In genomic region chr19:10295847-10296591, GRCh38 we compare ENCODE assay signal across 1 cellular context.
TF ChIP-seq lines count a peak whose summit lies in the region.

No MANE protein-coding gene starts in this region.

TF ChIP-seq in HepG2, 621 proteins besides CTCF, POLR2A, EP300 and RAD21 (continued from another document and continues in another):
- peak; percentile 70 for TF ChIP-seq ZSCAN21 (CRISPR knock-in tag; IDR thresholded peaks at IDR 0.05; ENCODE audit: borderline replicate concordance)
- TF ChIP-seq ZHX1 (CRISPR knock-in tag; IDR thresholded peaks at IDR 0.05; ENCODE audit: low read depth): no peak
- TF ChIP-seq MXD4 (CRISPR knock-in tag; IDR thresholded peaks at IDR 0.05): peak; percentile 42; the same call in 1 of the 2 replicates
- no peak for TF ChIP-seq MTA1 (CRISPR knock-in tag; IDR thresholded peaks at IDR 0.05; ENCODE audit: borderline replicate concordance)
- no peak for TF ChIP-seq FUBP1 (CRISPR knock-in tag; IDR thresholded peaks at IDR 0.05; ENCODE audit: borderline replicate concordance)
- TF ChIP-seq KDM3A (CRISPR knock-in tag; IDR thresholded peaks at IDR 0.05; ENCODE audit: low read depth): no peak
- peak; percentile 84; the same call in 1 of the 2 replicates for TF ChIP-seq KDM5B (CRISPR knock-in tag; IDR thresholded peaks at IDR 0.05; ENCODE audit: borderline replicate concordance)
- no peak for TF ChIP-seq STAG1 (CRISPR knock-in tag; IDR thresholded peaks at IDR 0.05)
- TF ChIP-seq PHF5A (CRISPR knock-in tag; IDR thresholded peaks at IDR 0.05; ENCODE audit: low read depth, unreplicated experiment): no peak
- TF ChIP-seq MTA3 (CRISPR knock-in tag; IDR thresholded peaks at IDR 0.05): no peak
- peak; percentile 94 for TF ChIP-seq MAX (IDR thresholded peaks at IDR 0.05)
- peak; percentile 91; the same call in 1 of the 2 replicates for TF ChIP-seq ZFYVE20 (CRISPR knock-in tag; IDR thresholded peaks at IDR 0.05; ENCODE audit: borderline replicate concordance, low read depth)
- TF ChIP-seq ZBTB3 (CRISPR knock-in tag; IDR thresholded peaks at IDR 0.05; ENCODE audit: borderline replicate concordance, low read depth): no peak
- no peak for TF ChIP-seq IKZF1 (IDR thresholded peaks at IDR 0.05)
- peak; percentile 36; the same call in 1 of the 2 replicates for TF ChIP-seq ZSCAN31 (CRISPR knock-in tag; IDR thresholded peaks at IDR 0.05; ENCODE audit: low read depth)
- TF ChIP-seq JUNB (CRISPR knock-in tag; IDR thresholded peaks at IDR 0.05; ENCODE audit: borderline replicate concordance): peak; percentile 33; the same call in 1 of the 2 replicates
- TF ChIP-seq TFDP1 (CRISPR knock-in tag; IDR thresholded peaks at IDR 0.05; ENCODE audit: borderline replicate concordance): peak; percentile 69; the same call in 1 of the 2 replicates
- no peak for TF ChIP-seq NR2F6 (IDR thresholded peaks at IDR 0.05)
- no peak for TF ChIP-seq NR2F6 (CRISPR knock-in tag; IDR thresholded peaks at IDR 0.05)
- no peak for TF ChIP-seq ELF3 (CRISPR knock-in tag; IDR thresholded peaks at IDR 0.05)
- TF ChIP-seq ZSCAN20 (CRISPR knock-in tag; IDR thresholded peaks at IDR 0.05; ENCODE audit: borderline replicate concordance): no peak
- TF ChIP-seq SNAI1 (CRISPR knock-in tag; IDR thresholded peaks at IDR 0.05; ENCODE audit: borderline replicate concordance): no peak
- TF ChIP-seq NFYB (CRISPR knock-in tag; IDR thresholded peaks at IDR 0.05): no peak
- TF ChIP-seq ZNF563 (CRISPR knock-in tag; IDR thresholded peaks at IDR 0.05): peak; percentile 73; the same call in 1 of the 2 replicates
- TF ChIP-seq ZNF329 (CRISPR knock-in tag; IDR thresholded peaks at IDR 0.05; ENCODE audit: low read depth): no peak
- TF ChIP-seq ZBTB2 (CRISPR knock-in tag; IDR thresholded peaks at IDR 0.05; ENCODE audit: low read depth): peak; percentile 77
- TF ChIP-seq RAD51 (IDR thresholded peaks at IDR 0.05; ENCODE audit: borderline replicate concordance): no peak
- TF ChIP-seq ETV6 (CRISPR knock-in tag; conservative IDR thresholded peaks at IDR 0.05): no peak
- 0 out of 2 replicates have a peak, but pooled peaks have one; percentile 50 for TF ChIP-seq ZNF784 (CRISPR knock-in tag; IDR thresholded peaks at IDR 0.05; ENCODE audit: borderline replicate concordance)
- no peak for TF ChIP-seq MIER2 (CRISPR knock-in tag; IDR thresholded peaks at IDR 0.05)
- TF ChIP-seq TEAD3 (CRISPR knock-in tag; optimal IDR thresholded peaks at IDR 0.05; ENCODE audit: borderline replicate concordance): no peak
- no peak for TF ChIP-seq HNRNPLL (IDR thresholded peaks at IDR 0.05; ENCODE audit: low read depth, low read length, poor library complexity, severe bottlenecking)
- no peak for TF ChIP-seq ZBTB46 (CRISPR knock-in tag; IDR thresholded peaks at IDR 0.05; ENCODE audit: borderline replicate concordance)
- TF ChIP-seq SKI (IDR thresholded peaks at IDR 0.05; ENCODE audit: partially characterized antibody): no peak
- TF ChIP-seq ZNF292 (CRISPR knock-in tag; IDR thresholded peaks at IDR 0.05; ENCODE audit: borderline replicate concordance, low read depth): no peak
- no peak for TF ChIP-seq ZNF101 (CRISPR knock-in tag; IDR thresholded peaks at IDR 0.05; ENCODE audit: borderline replicate concordance, low read depth)
- TF ChIP-seq PRMT3 (CRISPR knock-in tag; IDR thresholded peaks at IDR 0.05; ENCODE audit: borderline replicate concordance, low read depth): no peak
- no peak for TF ChIP-seq SMYD3 (CRISPR knock-in tag; IDR thresholded peaks at IDR 0.05)
- no peak for TF ChIP-seq MED13 (CRISPR knock-in tag; IDR thresholded peaks at IDR 0.05)
- no peak for TF ChIP-seq SMAD9 (CRISPR knock-in tag; IDR thresholded peaks at IDR 0.05)
- TF ChIP-seq ZNF7 (CRISPR knock-in tag; IDR thresholded peaks at IDR 0.05): no peak
- no peak for TF ChIP-seq FOXP4 (CRISPR knock-in tag; IDR thresholded peaks at IDR 0.05)
- TF ChIP-seq ZBTB8A (CRISPR knock-in tag; IDR thresholded peaks at IDR 0.05; ENCODE audit: borderline replicate concordance, low read depth): no peak
- TF ChIP-seq RXRB (CRISPR knock-in tag; IDR thresholded peaks at IDR 0.05; ENCODE audit: borderline replicate concordance): no peak
- TF ChIP-seq FOXM1 (CRISPR knock-in tag; IDR thresholded peaks at IDR 0.05): no peak
- TF ChIP-seq ZNF839 (CRISPR knock-in tag; IDR thresholded peaks at IDR 0.05; ENCODE audit: borderline replicate concordance): no peak
- no peak for TF ChIP-seq SOX13 (IDR thresholded peaks at IDR 0.05)
- no peak for TF ChIP-seq SOX13 (CRISPR knock-in tag; conservative IDR thresholded peaks at IDR 0.05 in 1 of 2, IDR thresholded peaks at IDR 0.05 in 1 of 2)
- TF ChIP-seq LCORL (IDR thresholded peaks at IDR 0.05): no peak
- no peak for TF ChIP-seq LCORL (CRISPR knock-in tag; IDR thresholded peaks at IDR 0.05)
- 0 out of 2 replicates have a peak, but pooled peaks have one; percentile 37 for TF ChIP-seq DNMT1 (CRISPR knock-in tag; IDR thresholded peaks at IDR 0.05)
- TF ChIP-seq NPAS2 (CRISPR knock-in tag; IDR thresholded peaks at IDR 0.05; ENCODE audit: borderline replicate concordance): no peak
- no peak for TF ChIP-seq AGO2 (optimal IDR thresholded peaks at IDR 0.05; ENCODE audit: low read depth, low read length)
- no peak for TF ChIP-seq KAT8 (CRISPR knock-in tag; IDR thresholded peaks at IDR 0.05)
- no peak for TF ChIP-seq ZNF761 (CRISPR knock-in tag; conservative IDR thresholded peaks at IDR 0.05)
- TF ChIP-seq ZNF660 (CRISPR knock-in tag; IDR thresholded peaks at IDR 0.05; ENCODE audit: borderline replicate concordance, low read depth): no peak
- no peak for TF ChIP-seq NFKBIZ (CRISPR knock-in tag; IDR thresholded peaks at IDR 0.05)
- TF ChIP-seq SIX4 (CRISPR knock-in tag; IDR thresholded peaks at IDR 0.05): no peak
- TF ChIP-seq ARNTL (CRISPR knock-in tag; IDR thresholded peaks at IDR 0.05): no peak
- TF ChIP-seq ZNF629 (CRISPR knock-in tag; conservative IDR thresholded peaks at IDR 0.05): no peak
- no peak for TF ChIP-seq SP1 (IDR thresholded peaks at IDR 0.05)
- TF ChIP-seq SP1 (CRISPR knock-in tag; IDR thresholded peaks at IDR 0.05): no peak
- no peak for TF ChIP-seq SMARCC2 (IDR thresholded peaks at IDR 0.05)
- TF ChIP-seq ZKSCAN5 (CRISPR knock-in tag; IDR thresholded peaks at IDR 0.05): no peak
- no peak for TF ChIP-seq MXD3 (CRISPR knock-in tag; IDR thresholded peaks at IDR 0.05)
- peak; percentile 68; the same call in 1 of the 2 replicates for TF ChIP-seq ZNF446 (CRISPR knock-in tag; IDR thresholded peaks at IDR 0.05)
- no peak for TF ChIP-seq ZNF136 (CRISPR knock-in tag; IDR thresholded peaks at IDR 0.05; ENCODE audit: low read depth)
- no peak for TF ChIP-seq ZNF644 (CRISPR knock-in tag; IDR thresholded peaks at IDR 0.05; ENCODE audit: low read depth)
- TF ChIP-seq ZNF558 (CRISPR knock-in tag; IDR thresholded peaks at IDR 0.05; ENCODE audit: borderline replicate concordance): peak; percentile 53; the same call in 1 of the 2 replicates
- TF ChIP-seq ZNF619 (CRISPR knock-in tag; IDR thresholded peaks at IDR 0.05): no peak
- peak; percentile 35; the same call in 1 of the 2 replicates for TF ChIP-seq ZNF790 (CRISPR knock-in tag; IDR thresholded peaks at IDR 0.05; ENCODE audit: borderline replicate concordance)
- TF ChIP-seq ZNF256 (CRISPR knock-in tag; conservative IDR thresholded peaks at IDR 0.05): no peak
